Comparison of ENCODE assay signal across 30 cellular contexts in genomic region chr4:182874946-182875345, GRCh38.
"Had no signal": no experiment of that assay in that cellular context is flagged by ENCODE, and none has a peak within 500 bp of the region (broad histone marks: within the 10 kb centered on the region; RNA-seq: fewer than 3 reads in every experiment).

No MANE protein-coding gene starts in this region.

- ATAC-seq: activated naive CD4-positive, alpha-beta T cell treated with anti-CD3 and anti-CD28 coated beads, Interleukin-2, amount 50 U/mL, for 72 hours; activated T-cell treated with anti-CD3 and anti-CD28 coated beads, Interleukin-2, amount 50 U/mL, for 72 hours; left cardiac atrium; naive thymus-derived CD4-positive, alpha-beta T cell; psoas muscle; upper lobe of right lung had no signal

- H3K9me3 ChIP-seq: colonic mucosa, ovary, psoas muscle, stomach, thyroid gland, upper lobe of right lung had no signal

- H3K27ac ChIP-seq: cardiac muscle cell, colonic mucosa, dorsolateral prefrontal cortex, ovary, psoas muscle, stomach, thyroid gland, upper lobe of right lung, VCaP had no signal

- H3K4me2 ChIP-seq: smooth muscle cell had no signal

- H3K36me3 ChIP-seq: cardiac muscle cell, colonic mucosa, ovary, thyroid gland, upper lobe of right lung had no signal

- H3K4me3 ChIP-seq: cardiac muscle cell, colonic mucosa, dorsolateral prefrontal cortex, ovary, psoas muscle, smooth muscle cell, stomach, thyroid gland, upper lobe of right lung had no signal

- H3K27me3 ChIP-seq: cardiac muscle cell, colonic mucosa, dorsolateral prefrontal cortex, ovary, stomach, thyroid gland, upper lobe of right lung had no signal

- DNase-seq: activated CD4-positive, alpha-beta T cell treated with anti-CD3 and anti-CD28 coated beads for 4 hours; activated CD4-positive, alpha-beta T cell treated with anti-CD3 and anti-CD28 coated beads, Interleukin-2, amount 50 U/mL, for 4 hours; activated naive CD4-positive, alpha-beta T cell; activated T-cell treated with anti-CD3 and anti-CD28 coated beads for 4 hours; activated T-cell treated with anti-CD3 and anti-CD28 coated beads, Interleukin-2, amount 50 U/mL, for 72 hours; cerebellar nuclear complex; colonic mucosa; dorsolateral prefrontal cortex; effector memory CD4-positive, alpha-beta T cell; erythroblast; foreskin fibroblast; head of caudate nucleus; hippocampal formation; left cardiac atrium; mammary epithelial cell; midbrain; naive thymus-derived CD4-positive, alpha-beta T cell; ovary; psoas muscle; stimulated activated CD4-positive, alpha-beta T cell treated with anti-CD3 and anti-CD28 coated beads, Interleukin-15, amount 100 ng/mL, for 24 hours; stimulated activated CD4-positive, alpha-beta T cell treated with anti-CD3 and anti-CD28 coated beads, Interleukin-2, amount 100 ng/mL, for 24 hours; stimulated activated naive B cell treated with anti-CD40 and anti-IgM and Interleukin-4, amounts not matched to agents 10 μg/mL and 1 μg/mL and 100 μg/mL, for 72 hours; stomach; T-helper 1 cell; thyroid gland; upper lobe of right lung had no signal

- H3K4me1 ChIP-seq: colonic mucosa, psoas muscle, upper lobe of right lung had no signal
